Comparison of ENCODE assay signal across 1 cellular context in genomic region chr5:74067748-74068541, GRCh38.
TF ChIP-seq lines count a peak whose summit lies in the region.

No MANE protein-coding gene starts in this region.

TF ChIP-seq in HEK293, 187 proteins besides CTCF, POLR2A, EP300 and RAD21 (continued from another document):
- TF ChIP-seq ZBTB11 (tag by site-specific recombination; conservative IDR thresholded peaks at IDR 0.05; ENCODE audit: low read depth) (0 out of 2 replicates have a peak, but pooled peaks have one; percentile 20), ZNF518A (tag by site-specific recombination; conservative IDR thresholded peaks at IDR 0.05; ENCODE audit: low read depth) (0 out of 2 replicates have a peak, but pooled peaks have one; percentile 27)
